ENCODE assay signal across 9 cellular contexts in the genomic region with DNA sequence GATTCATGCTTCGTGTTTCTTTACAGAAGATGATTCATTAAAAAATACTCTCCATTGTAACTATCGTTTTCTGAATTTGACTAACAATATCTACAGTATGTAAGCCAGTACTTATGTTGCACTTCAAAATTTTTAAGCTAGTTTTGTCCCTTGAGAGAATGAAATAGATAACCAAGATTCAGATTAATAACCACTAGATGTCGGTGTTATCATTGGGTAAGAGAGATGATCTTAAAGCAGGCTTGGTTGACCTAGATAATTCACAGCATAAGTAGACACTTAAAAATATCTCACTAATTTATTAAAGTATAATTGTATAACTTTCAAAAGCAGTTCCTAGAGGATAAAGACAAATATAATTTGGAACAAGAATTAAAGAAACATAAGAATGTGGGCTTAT.
DNase-seq lines count a peak whose midpoint lies in the region; ATAC-seq and TF ChIP-seq lines count a peak whose summit lies in the region.
"Had no signal": no experiment of that assay in that cellular context is flagged by ENCODE, and none has a peak within 500 bp of the region (broad histone marks: within the 10 kb centered on the region; RNA-seq: fewer than 3 reads in every experiment).

No MANE protein-coding gene starts in this region.

- no peak overlapping the region for H3K4me2 ChIP-seq in mesendoderm (ENCODE audit: low read length)

- H3K18ac ChIP-seq in mesendoderm (ENCODE audit: low read length) = no peak overlapping the region

- no peak overlapping the region for H3K23ac ChIP-seq in mesendoderm (ENCODE audit: low read length)

- DNase-seq in NCI-H1092 treated with DMSO at 0.1 percent for 48 hours (lab: John Stamatoyannopoulos, UW) = peak; percentile 32
- no peak for DNase-seq in NCI-H1092 (lab: John Stamatoyannopoulos, UW)
- DNase-seq in NB4 (ENCODE audit: low read depth) = peak; percentile 74
- peak; percentile 34 for DNase-seq in adipocyte (ENCODE audit: low read depth)
- peak; percentile 15 for DNase-seq in mesendoderm
- DNase-seq in NCI-H524 treated with DMSO at 0.1 percent for 48 hours (lab: John Stamatoyannopoulos, UW) = no peak
- no peak for DNase-seq in stimulated activated CD4-positive, alpha-beta T cell treated with anti-CD3 and anti-CD28 coated beads, Interleukin-2, amount 100 ng/mL, for 24 hours

- no peak for ATAC-seq in GM19324 (IDR thresholded peaks at IDR 0.05; ENCODE audit: low FRiP score, unreplicated experiment)

- no peak overlapping the region for H3K27ac ChIP-seq in mesendoderm (ENCODE audit: low read depth, low read length)
- H3K27ac ChIP-seq: neutrophil had no signal

- no peaks in the 10 kb centered on the region for H3K9me3 ChIP-seq in adipocyte (ENCODE audit: control insufficient read depth, low read length)
- H3K9me3 ChIP-seq: neutrophil had no signal

- no peaks in the 10 kb centered on the region for H3K36me3 ChIP-seq in adipocyte (ENCODE audit: control insufficient read depth, insufficient read depth, low read length, severe bottlenecking)
- H3K36me3 ChIP-seq in mesendoderm (ENCODE audit: control insufficient read depth, insufficient read depth, low read length) = no peaks in the 10 kb centered on the region
- H3K36me3 ChIP-seq: neutrophil had no signal

- no peak overlapping the region for H3K56ac ChIP-seq in mesendoderm (ENCODE audit: low read length)

- H2AK5ac ChIP-seq in mesendoderm (ENCODE audit: low read length) = no peak overlapping the region

- H3K79me2 ChIP-seq in mesendoderm (ENCODE audit: control insufficient read depth, insufficient read depth, low read length) = no peaks in the 10 kb centered on the region

- no peaks in the 10 kb centered on the region for H3K79me1 ChIP-seq in mesendoderm (ENCODE audit: low read length)

- H4K8ac ChIP-seq in mesendoderm (ENCODE audit: low read depth, low read length) = no peak overlapping the region

- no peak overlapping the region for H2BK15ac ChIP-seq in mesendoderm (replicated peaks; ENCODE audit: low read depth)

- no peak overlapping the region for H2BK120ac ChIP-seq in mesendoderm (ENCODE audit: low read depth, low read length)

- no peak overlapping the region for H2BK5ac ChIP-seq in mesendoderm (ENCODE audit: low read length)

- H3K4me1 ChIP-seq in adipocyte (ENCODE audit: control insufficient read depth, insufficient read depth, low read length) (no peaks in the 10 kb centered on the region), mesendoderm (ENCODE audit: control insufficient read depth, low read depth, low read length) (no peaks in the 10 kb centered on the region)

- no peaks in the 10 kb centered on the region for H3K27me3 ChIP-seq in adipocyte (replicated peaks; ENCODE audit: control insufficient read depth, insufficient read depth, low read length)
- no peaks in the 10 kb centered on the region for H3K27me3 ChIP-seq in mesendoderm (ENCODE audit: insufficient read depth, low read length, poor library complexity)
- H3K27me3 ChIP-seq: neutrophil had no signal

- TF ChIP-seq CTCF in NB4 (IDR thresholded peaks at IDR 0.05; ENCODE audit: low read depth, low read length) = no peak

- H3K9ac ChIP-seq in adipocyte (ENCODE audit: low read length) (no peak overlapping the region), mesendoderm (ENCODE audit: low read length) (no peak overlapping the region)

- no peak for TF ChIP-seq POLR2A in NB4 (IDR thresholded peaks at IDR 0.05; ENCODE audit: extremely low read depth, insufficient read length)

- no CpG with 5 or more reads among the region's 3 CpGs for WGBS in mesendoderm (ENCODE audit: extremely low coverage, insufficient coverage, low lambda C conversion rate)

- H3K4ac ChIP-seq in mesendoderm (ENCODE audit: low read depth, low read length) = no peak overlapping the region

- H3K4me3 ChIP-seq in NB4 (ENCODE audit: low read depth, low read length) = no peak overlapping the region
- no peak overlapping the region for H3K4me3 ChIP-seq in adipocyte (ENCODE audit: low read length)
- H3K4me3 ChIP-seq in mesendoderm (ENCODE audit: low read length) = no peak overlapping the region

- no peak overlapping the region for H4K5ac ChIP-seq in mesendoderm (ENCODE audit: low read length)

Comparison
In these comparisons a context has a peak if more than half of its experiments do, and no peak if none do; other contexts are left out.
1. DNase-seq: peak in NCI-H1092 treated with DMSO at 0.1 percent for 48 hours (single experiment), NB4 (single experiment), adipocyte (single experiment) and mesendoderm (single experiment); none in NCI-H1092 (single experiment), NCI-H524 treated with DMSO at 0.1 percent for 48 hours (single experiment) and stimulated activated CD4-positive, alpha-beta T cell treated with anti-CD3 and anti-CD28 coated beads, Interleukin-2, amount 100 ng/mL, for 24 hours (0 of 2).